In genomic region chr5:60577116-60577515, GRCh38 we compare ENCODE assay signal across 17 cellular contexts.
A peak's percentile ranks its signal among the peaks of the same experiment; 100 is the strongest.
DNase-seq lines count a peak whose midpoint lies in the region; ATAC-seq and TF ChIP-seq lines count a peak whose summit lies in the region.
"Had no signal": no experiment of that assay in that cellular context is flagged by ENCODE, and none has a peak within 500 bp of the region (broad histone marks: within the 10 kb centered on the region; RNA-seq: fewer than 3 reads in every experiment).

No MANE protein-coding gene starts in this region.

- H4K20me1 ChIP-seq in DND-41 (ENCODE audit: insufficient read depth, low read length) = no peaks in the 10 kb centered on the region

- H3K9me3 ChIP-seq in DND-41 (ENCODE audit: insufficient read depth, low read length, severe bottlenecking) = peaks cover 17% of the 10 kb centered on the region

- H3K4me1 Mint-ChIP-seq in naive B cell (peaks cover 21 to 35% (median 21%) of the 10 kb centered on the region in 3 donors), osteocyte (ENCODE audit: unreplicated experiment) (peaks cover 3% of the 10 kb centered on the region)
- H3K4me1 Mint-ChIP-seq in activated naive CD4-positive, alpha-beta T cell treated with anti-CD3 and anti-CD28 coated beads for 36 hours (ENCODE audit: low read depth) = no peaks in the 10 kb centered on the region
- H3K4me1 Mint-ChIP-seq: CD14-positive monocyte had no signal

- H3K9me3 Mint-ChIP-seq in naive B cell = peaks cover 16 to 49% (median 37%) of the 10 kb centered on the region in 7 donors
- peaks cover 10% of the 10 kb centered on the region for H3K9me3 Mint-ChIP-seq in activated naive CD4-positive, alpha-beta T cell treated with anti-CD3 and anti-CD28 coated beads for 36 hours
- H3K9me3 Mint-ChIP-seq in osteocyte (ENCODE audit: unreplicated experiment) = peaks cover 27% of the 10 kb centered on the region

- no peak overlapping the region for H3K4me2 ChIP-seq in DND-41 (ENCODE audit: insufficient read depth, low read length)

- H3K4me3 ChIP-seq in DND-41 (ENCODE audit: low read depth in 1 of 2, low read length in 2 of 2) (no peak overlapping the region), brain microvascular endothelial cell (ENCODE audit: low read depth, low read length) (no peak overlapping the region), fibroblast of the aortic adventitia (ENCODE audit: low read depth, low read length) (no peak overlapping the region)

- H3K4me1 ChIP-seq in DND-41 (ENCODE audit: insufficient read depth, low read length) = peaks cover 21% of the 10 kb centered on the region

- H3K9ac ChIP-seq in DND-41 (ENCODE audit: low read depth, low read length) = no peak overlapping the region

- H3K36me3 Mint-ChIP-seq in naive B cell = peaks cover 12 to 39% of the 10 kb centered on the region in 2 donors
- no peaks in the 10 kb centered on the region for H3K36me3 Mint-ChIP-seq in activated naive CD4-positive, alpha-beta T cell treated with anti-CD3 and anti-CD28 coated beads for 36 hours (ENCODE audit: low read depth)
- no peaks in the 10 kb centered on the region for H3K36me3 Mint-ChIP-seq in osteocyte (ENCODE audit: unreplicated experiment)

- intact Hi-C loops in activated naive CD4-positive, alpha-beta T cell treated with anti-CD3 and anti-CD28 coated beads for 36 hours (cut with micrococcal nuclease) = no loop called here

- TF ChIP-seq CTCF in DND-41 (IDR thresholded peaks at IDR 0.05; ENCODE audit: borderline replicate concordance, extremely low read depth, low read length, poor library complexity, severe bottlenecking) = no peak
- no peak for TF ChIP-seq CTCF in brain microvascular endothelial cell (IDR thresholded peaks at IDR 0.05; ENCODE audit: low read depth, low read length, missing control alignments)
- TF ChIP-seq CTCF in fibroblast of the aortic adventitia (IDR thresholded peaks at IDR 0.05; ENCODE audit: insufficient read depth, low read length) = no peak
- no peak for TF ChIP-seq CTCF in osteocyte (IDR thresholded peaks at IDR 0.05)

- H3K27ac ChIP-seq in DND-41 (ENCODE audit: low read length) (peak overlapping the region; percentile 23; the same call in 1 of the 2 replicates), brain microvascular endothelial cell (peak overlapping the region; percentile 31)

- no peaks in the 10 kb centered on the region for H3K27me3 Mint-ChIP-seq in naive B cell
- peaks cover 6% of the 10 kb centered on the region for H3K27me3 Mint-ChIP-seq in activated naive CD4-positive, alpha-beta T cell treated with anti-CD3 and anti-CD28 coated beads for 36 hours (ENCODE audit: low read depth)
- no peaks in the 10 kb centered on the region for H3K27me3 Mint-ChIP-seq in osteocyte (ENCODE audit: unreplicated experiment)

- peaks cover 8% of the 10 kb centered on the region; the same call in 1 of the 2 replicates for H3K36me3 ChIP-seq in DND-41 (ENCODE audit: insufficient read depth, low read length)
- no peaks in the 10 kb centered on the region for H3K36me3 ChIP-seq in brain microvascular endothelial cell (replicated peaks)

- CTCF ChIA-PET in activated naive CD4-positive, alpha-beta T cell treated with anti-CD3 and anti-CD28 coated beads for 36 hours (lab: Charles Lee) = no interaction called here

- no peak for ATAC-seq in DND-41 (ENCODE audit: insufficient read depth, low read depth)
- ATAC-seq in naive B cell (ENCODE audit: low read depth in 2 of 2) = no peak
- ATAC-seq in stimulated activated naive CD8-positive, alpha-beta T cell treated with anti-CD3 and anti-CD28 coated beads, Interleukin-15, Interleukin-2, amounts not matched to agents 100 U/mL and 50 U/mL, for 24 hours = no peak
- ATAC-seq: Panc1 had no signal

- no peak for DNase-seq in DND-41
- peak; percentile 89 for DNase-seq in brain microvascular endothelial cell
- DNase-seq in fibroblast of the aortic adventitia (ENCODE audit: low read depth) = peak; percentile 93
- no peak for DNase-seq in naive B cell
- DNase-seq in foreskin melanocyte = no peak
- no peak for DNase-seq in stimulated activated naive CD8-positive, alpha-beta T cell treated with anti-CD3 and anti-CD28 coated beads, Interleukin-15, Interleukin-2, amounts not matched to agents 100 U/mL and 50 U/mL, for 24 hours
- DNase-seq in activated naive CD4-positive, alpha-beta T cell treated with anti-CD3 and anti-CD28 coated beads for 36 hours = no peak
- DNase-seq in osteocyte (ENCODE audit: extremely low spot score, unreplicated experiment) = no peak
- DNase-seq: 8988T, AML-193, NCI-H1694, NCI-H2081, NCI-H2171, NCI-H524 treated with DMSO at 0.1 percent for 48 hours, NCI-H82 had no signal

- H3K27me3 ChIP-seq in DND-41 (ENCODE audit: insufficient read depth, low read length, poor library complexity) (no peaks in the 10 kb centered on the region), brain microvascular endothelial cell (replicated peaks) (no peaks in the 10 kb centered on the region)

- H3K27ac Mint-ChIP-seq in naive B cell = peak overlapping the region in 4 of 6 donors; percentile 7 to 97 (median 62)
- H3K27ac Mint-ChIP-seq in activated naive CD4-positive, alpha-beta T cell treated with anti-CD3 and anti-CD28 coated beads for 36 hours = no peak overlapping the region
- no peak overlapping the region for H3K27ac Mint-ChIP-seq in osteocyte (ENCODE audit: unreplicated experiment)

- H3K4me3 Mint-ChIP-seq in naive B cell (no peak overlapping the region), osteocyte (ENCODE audit: unreplicated experiment) (no peak overlapping the region)
- no peak overlapping the region for H3K4me3 Mint-ChIP-seq in activated naive CD4-positive, alpha-beta T cell treated with anti-CD3 and anti-CD28 coated beads for 36 hours
- H3K4me3 Mint-ChIP-seq: CD14-positive monocyte had no signal

- H3K79me2 ChIP-seq in DND-41 (ENCODE audit: insufficient read depth, low read length) = no peaks in the 10 kb centered on the region

- no peak overlapping the region for H2AFZ ChIP-seq in DND-41 (ENCODE audit: low read depth, low read length)

- in situ Hi-C loops in brain microvascular endothelial cell (cut with HindIII; ENCODE audit: low pct_ligation_motif_present, low sequenced_read_pairs) = no loop called here

Comparison
In these comparisons a context has a peak if more than half of its experiments do, and no peak if none do; other contexts are left out.
1. DNase-seq: peak in brain microvascular endothelial cell (single experiment) and fibroblast of the aortic adventitia (single experiment); none in DND-41 (single experiment), naive B cell (single experiment), foreskin melanocyte (single experiment), stimulated activated naive CD8-positive, alpha-beta T cell treated with anti-CD3 and anti-CD28 coated beads, Interleukin-15, Interleukin-2, amounts not matched to agents 100 U/mL and 50 U/mL, for 24 hours (single experiment), activated naive CD4-positive, alpha-beta T cell treated with anti-CD3 and anti-CD28 coated beads for 36 hours (single experiment) and osteocyte (single experiment).
2. H3K27ac Mint-ChIP-seq: peak in naive B cell (4 of 6); none in activated naive CD4-positive, alpha-beta T cell treated with anti-CD3 and anti-CD28 coated beads for 36 hours (single experiment) and osteocyte (single experiment).